In genomic region chr2:227610123-227610522, GRCh38 we compare ENCODE assay signal across 22 cellular contexts. TPM values are rescaled to one million over a fixed set of nuclear protein-coding genes. Genes with fewer than 3 reads are reported as not detected.
"Had no signal": no experiment of that assay in that cellular context is flagged by ENCODE, and none has a peak within 500 bp of the region (broad histone marks: within the 10 kb centered on the region; RNA-seq: fewer than 3 reads in every experiment).

No MANE protein-coding gene starts in this region.

- H3K4me3 ChIP-seq: coronary artery, esophagus squamous epithelium, gastrocnemius medialis, testis, uterus had no signal

- DNase-seq: activated CD4-positive, alpha-beta memory T cell treated with anti-CD3 and anti-CD28 coated beads, Interleukin-2, amount 10 ng/mL, durations not matched to agents 7 days and 5 days; activated CD4-positive, alpha-beta T cell treated with anti-CD3 and anti-CD28 coated beads for 48 hours; activated CD4-positive, CD25-positive, alpha-beta regulatory T cell; activated effector memory CD4-positive, alpha-beta T cell treated with Interleukin-2 at 50 U/mL for 16 hours; activated naive CD4-positive, alpha-beta T cell treated with anti-CD3 and anti-CD28 coated beads for 36 hours; activated T-cell treated with anti-CD3 and anti-CD28 coated beads, Interleukin-2, amount 50 U/mL, for 72 hours; cerebellar nuclear complex; esophagus squamous epithelium; gastrocnemius medialis; head of caudate nucleus; retina; stimulated activated CD4-positive, alpha-beta T cell treated with anti-CD3 and anti-CD28 coated beads, Interleukin-2, amount 100 ng/mL, for 48 hours; stimulated activated CD8-positive, alpha-beta memory T cell treated with anti-CD3 and anti-CD28 coated beads, Interleukin-4, amount 100 ng/mL, for 48 hours; stimulated activated naive B cell treated with anti-CD40 and anti-IgM and Interleukin-4, amounts not matched to agents 10 μg/mL and 1 μg/mL and 100 μg/mL, for 72 hours; testis; trophoblast cell; uterus had no signal

- ATAC-seq: activated T-cell treated with anti-CD3 and anti-CD28 coated beads, Interleukin-2, amount 50 U/mL, for 72 hours; gastrocnemius medialis; natural killer cell treated with Interleukin-12 subunit alpha and Interleukin-12 subunit beta and Interleukin-15 and Interleukin-18, amount 100 ng/mL, for 72 hours; stimulated activated naive B cell treated with anti-CD40 and anti-IgM and Interleukin-4, amounts not matched to agents 10 μg/mL and 1 μg/mL and 100 μg/mL, for 72 hours had no signal

- H3K27me3 ChIP-seq: gastrocnemius medialis, testis, uterus had no signal

- H3K36me3 ChIP-seq: esophagus squamous epithelium, gastrocnemius medialis, uterus had no signal

- H3K4me1 ChIP-seq: esophagus squamous epithelium, gastrocnemius medialis, testis, uterus had no signal

- H3K9me3 ChIP-seq: esophagus squamous epithelium, gastrocnemius medialis, testis, uterus had no signal

- H3K27ac ChIP-seq: coronary artery, esophagus squamous epithelium, gastrocnemius medialis, testis, uterus had no signal

RNA-seq across cellular contexts. Expression of gene SCYGR3, which starts 4.5 kb away (rescaled TPM):
- total RNA-seq: activated CD4-positive, alpha-beta memory T cell treated with anti-CD3 and anti-CD28 coated beads, Interleukin-2, amount 10 ng/mL, durations not matched to agents 7 days and 5 days; activated naive CD4-positive, alpha-beta T cell treated with anti-CD3 and anti-CD28 coated beads for 36 hours; activated T-cell treated with anti-CD3 and anti-CD28 coated beads, Interleukin-2, amount 50 U/mL, for 72 hours; esophagus squamous epithelium; gastrocnemius medialis; natural killer cell treated with Interleukin-12 subunit alpha and Interleukin-12 subunit beta and Interleukin-15 and Interleukin-18, amount 100 ng/mL, for 72 hours; osteocyte; progenitor cell of endocrine pancreas; testis; uterus had no signal

RNA-seq across cellular contexts. Expression of gene SCYGR4, which starts 7.2 kb away (rescaled TPM):
- total RNA-seq: activated CD4-positive, alpha-beta memory T cell treated with anti-CD3 and anti-CD28 coated beads, Interleukin-2, amount 10 ng/mL, durations not matched to agents 7 days and 5 days; activated naive CD4-positive, alpha-beta T cell treated with anti-CD3 and anti-CD28 coated beads for 36 hours; activated T-cell treated with anti-CD3 and anti-CD28 coated beads, Interleukin-2, amount 50 U/mL, for 72 hours; esophagus squamous epithelium; gastrocnemius medialis; natural killer cell treated with Interleukin-12 subunit alpha and Interleukin-12 subunit beta and Interleukin-15 and Interleukin-18, amount 100 ng/mL, for 72 hours; osteocyte; progenitor cell of endocrine pancreas; testis; uterus had no signal

RNA-seq across cellular contexts. Expression of gene SCYGR2, which starts 11.4 kb away (rescaled TPM):
- total RNA-seq: activated CD4-positive, alpha-beta memory T cell treated with anti-CD3 and anti-CD28 coated beads, Interleukin-2, amount 10 ng/mL, durations not matched to agents 7 days and 5 days; activated naive CD4-positive, alpha-beta T cell treated with anti-CD3 and anti-CD28 coated beads for 36 hours; activated T-cell treated with anti-CD3 and anti-CD28 coated beads, Interleukin-2, amount 50 U/mL, for 72 hours; esophagus squamous epithelium; gastrocnemius medialis; natural killer cell treated with Interleukin-12 subunit alpha and Interleukin-12 subunit beta and Interleukin-15 and Interleukin-18, amount 100 ng/mL, for 72 hours; osteocyte; progenitor cell of endocrine pancreas; testis; uterus had no signal

RNA-seq across cellular contexts. Expression of gene SCYGR5, which starts 56.5 kb away (rescaled TPM):
- total RNA-seq: activated CD4-positive, alpha-beta memory T cell treated with anti-CD3 and anti-CD28 coated beads, Interleukin-2, amount 10 ng/mL, durations not matched to agents 7 days and 5 days; activated naive CD4-positive, alpha-beta T cell treated with anti-CD3 and anti-CD28 coated beads for 36 hours; activated T-cell treated with anti-CD3 and anti-CD28 coated beads, Interleukin-2, amount 50 U/mL, for 72 hours; esophagus squamous epithelium; gastrocnemius medialis; lower leg skin; natural killer cell treated with Interleukin-12 subunit alpha and Interleukin-12 subunit beta and Interleukin-15 and Interleukin-18, amount 100 ng/mL, for 72 hours; osteocyte; progenitor cell of endocrine pancreas; testis; uterus had no signal
